24 cellular contexts compared by ENCODE assay signal in genomic region chr3:117927831-117928230, GRCh38.
DNase-seq lines count a peak whose midpoint lies in the region; ATAC-seq, FAIRE-seq and TF ChIP-seq lines count a peak whose summit lies in the region.
"Had no signal": no experiment of that assay in that cellular context is flagged by ENCODE, and none has a peak within 500 bp of the region (broad histone marks: within the 10 kb centered on the region; RNA-seq: fewer than 3 reads in every experiment).

No MANE protein-coding gene starts in this region.

- no peaks in the 10 kb centered on the region for H3K27me3 Mint-ChIP-seq in astrocyte (ENCODE audit: low read depth, unreplicated experiment)
- H3K27me3 Mint-ChIP-seq in natural killer cell treated with Interleukin-12 subunit alpha and Interleukin-12 subunit beta and Interleukin-15 and Interleukin-18, amount 100 ng/mL, for 72 hours: no peaks in the 10 kb centered on the region
- H3K27me3 Mint-ChIP-seq: B cell; CD4-positive, alpha-beta T cell had no signal

- H3K4me3 ChIP-seq in astrocyte (ENCODE audit: insufficient read depth, low read depth, low read length) (no peak overlapping the region), kidney epithelial cell (ENCODE audit: low read depth, low read length) (no peak overlapping the region)
- H3K4me3 ChIP-seq: SJCRH30 had no signal

- no peak overlapping the region for H2AFZ ChIP-seq in astrocyte (ENCODE audit: low read depth, low read length)

- H3K9me3 Mint-ChIP-seq in astrocyte (ENCODE audit: unreplicated experiment): no peaks in the 10 kb centered on the region
- peaks cover 13% of the 10 kb centered on the region for H3K9me3 Mint-ChIP-seq in natural killer cell treated with Interleukin-12 subunit alpha and Interleukin-12 subunit beta and Interleukin-15 and Interleukin-18, amount 100 ng/mL, for 72 hours

- H3K27me3 ChIP-seq in astrocyte (ENCODE audit: insufficient read depth, low read length) (no peaks in the 10 kb centered on the region), kidney epithelial cell (ENCODE audit: control insufficient read depth, insufficient read depth, low read length) (no peaks in the 10 kb centered on the region)
- H3K27me3 ChIP-seq: SJCRH30 had no signal

- no peak overlapping the region for H3K9ac ChIP-seq in astrocyte (ENCODE audit: low read length)

- peak; percentile 2 for DNase-seq in NCI-H524 treated with DMSO at 0.1 percent for 48 hours (lab: John Stamatoyannopoulos, UW)
- no peak for DNase-seq in NCI-H524 (lab: John Stamatoyannopoulos, UW)
- peak; percentile 59 for DNase-seq in astrocyte (ENCODE audit: low read depth)
- peak; percentile 12 for DNase-seq in kidney epithelial cell (ENCODE audit: low read depth)
- DNase-seq in renal cortical epithelial cell (ENCODE audit: low read depth): peak; percentile 61
- no peak for DNase-seq in C1 segment of cervical spinal cord (lab: John Stamatoyannopoulos, UW)
- DNase-seq in natural killer cell treated with Interleukin-12 subunit alpha and Interleukin-12 subunit beta and Interleukin-15 and Interleukin-18, amount 100 ng/mL, for 72 hours (ENCODE audit: low spot score): no peak
- DNase-seq: Caco-2; CD4-positive, alpha-beta T cell; DMS153; GDM1; GOT3; KG1; MV-4-11; NCI-H1417 treated with DMSO at 0.1 percent for 48 hours; NCI-H1930; NCI-H2171; NCI-H446; NCI-H774; SJCRH30; SW 1271 had no signal

- ATAC-seq in natural killer cell treated with Interleukin-12 subunit alpha and Interleukin-12 subunit beta and Interleukin-15 and Interleukin-18, amount 100 ng/mL, for 72 hours: no peak
- ATAC-seq in HG03565 (IDR thresholded peaks at IDR 0.05; ENCODE audit: unreplicated experiment): no peak

- no peak for FAIRE-seq in astrocyte (lab: Jason Lieb, UNC)

- no peaks in the 10 kb centered on the region for H3K36me3 Mint-ChIP-seq in astrocyte (ENCODE audit: low read depth, unreplicated experiment)
- H3K36me3 Mint-ChIP-seq in natural killer cell treated with Interleukin-12 subunit alpha and Interleukin-12 subunit beta and Interleukin-15 and Interleukin-18, amount 100 ng/mL, for 72 hours: no peaks in the 10 kb centered on the region

- H3K4me3 Mint-ChIP-seq in astrocyte (ENCODE audit: unreplicated experiment): no peak overlapping the region
- no peak overlapping the region for H3K4me3 Mint-ChIP-seq in natural killer cell treated with Interleukin-12 subunit alpha and Interleukin-12 subunit beta and Interleukin-15 and Interleukin-18, amount 100 ng/mL, for 72 hours
- H3K4me3 Mint-ChIP-seq: B cell; CD4-positive, alpha-beta T cell had no signal

- no peaks in the 10 kb centered on the region for H3K79me2 ChIP-seq in astrocyte (ENCODE audit: insufficient read depth, low read length)

- no peak overlapping the region for H3K27ac ChIP-seq in astrocyte (ENCODE audit: low read depth, low read length)
- H3K27ac ChIP-seq: 22Rv1, SJCRH30 had no signal

- H3K4me1 ChIP-seq in astrocyte (ENCODE audit: insufficient read depth, low read length): no peaks in the 10 kb centered on the region
- H3K4me1 ChIP-seq: Caco-2, SJCRH30 had no signal

- no peaks in the 10 kb centered on the region for H3K9me3 ChIP-seq in astrocyte (ENCODE audit: insufficient read depth, low read depth, low read length)
- H3K9me3 ChIP-seq: Caco-2, SJCRH30 had no signal

- no peak for TF ChIP-seq CTCF in astrocyte (IDR thresholded peaks at IDR 0.05; ENCODE audit: insufficient read depth, low read depth, low read length)
- no peak for TF ChIP-seq CTCF in kidney epithelial cell (IDR thresholded peaks at IDR 0.05; ENCODE audit: insufficient read depth, low read length, poor library complexity, severe bottlenecking)

- H3K36me3 ChIP-seq in astrocyte (ENCODE audit: insufficient read depth, low read length) (no peaks in the 10 kb centered on the region), kidney epithelial cell (ENCODE audit: control insufficient read depth, insufficient read depth, low read length) (no peaks in the 10 kb centered on the region)
- H3K36me3 ChIP-seq: SJCRH30 had no signal

- no peak overlapping the region for H3K27ac Mint-ChIP-seq in astrocyte (ENCODE audit: unreplicated experiment)
- no peak overlapping the region for H3K27ac Mint-ChIP-seq in natural killer cell treated with Interleukin-12 subunit alpha and Interleukin-12 subunit beta and Interleukin-15 and Interleukin-18, amount 100 ng/mL, for 72 hours
- H3K27ac Mint-ChIP-seq: B cell; CD4-positive, alpha-beta T cell had no signal

- no peaks in the 10 kb centered on the region for H4K20me1 ChIP-seq in astrocyte (ENCODE audit: insufficient read depth, low read length)

- H3K4me2 ChIP-seq in astrocyte (ENCODE audit: low read length): no peak overlapping the region

- peaks cover 4% of the 10 kb centered on the region for H3K4me1 Mint-ChIP-seq in astrocyte (ENCODE audit: low read depth, unreplicated experiment)
- H3K4me1 Mint-ChIP-seq in natural killer cell treated with Interleukin-12 subunit alpha and Interleukin-12 subunit beta and Interleukin-15 and Interleukin-18, amount 100 ng/mL, for 72 hours (ENCODE audit: low read depth in 2 of 2): no peaks in the 10 kb centered on the region
- H3K4me1 Mint-ChIP-seq: B cell had no signal

Comparison
In these comparisons a context has a peak if more than half of its experiments do, and no peak if none do; other contexts are left out.
1. DNase-seq: peak in NCI-H524 treated with DMSO at 0.1 percent for 48 hours (single experiment), astrocyte (single experiment), kidney epithelial cell (single experiment) and renal cortical epithelial cell (single experiment); none in NCI-H524 (0 of 2), C1 segment of cervical spinal cord (0 of 14) and natural killer cell treated with Interleukin-12 subunit alpha and Interleukin-12 subunit beta and Interleukin-15 and Interleukin-18, amount 100 ng/mL, for 72 hours (single experiment).